In the genomic region with DNA sequence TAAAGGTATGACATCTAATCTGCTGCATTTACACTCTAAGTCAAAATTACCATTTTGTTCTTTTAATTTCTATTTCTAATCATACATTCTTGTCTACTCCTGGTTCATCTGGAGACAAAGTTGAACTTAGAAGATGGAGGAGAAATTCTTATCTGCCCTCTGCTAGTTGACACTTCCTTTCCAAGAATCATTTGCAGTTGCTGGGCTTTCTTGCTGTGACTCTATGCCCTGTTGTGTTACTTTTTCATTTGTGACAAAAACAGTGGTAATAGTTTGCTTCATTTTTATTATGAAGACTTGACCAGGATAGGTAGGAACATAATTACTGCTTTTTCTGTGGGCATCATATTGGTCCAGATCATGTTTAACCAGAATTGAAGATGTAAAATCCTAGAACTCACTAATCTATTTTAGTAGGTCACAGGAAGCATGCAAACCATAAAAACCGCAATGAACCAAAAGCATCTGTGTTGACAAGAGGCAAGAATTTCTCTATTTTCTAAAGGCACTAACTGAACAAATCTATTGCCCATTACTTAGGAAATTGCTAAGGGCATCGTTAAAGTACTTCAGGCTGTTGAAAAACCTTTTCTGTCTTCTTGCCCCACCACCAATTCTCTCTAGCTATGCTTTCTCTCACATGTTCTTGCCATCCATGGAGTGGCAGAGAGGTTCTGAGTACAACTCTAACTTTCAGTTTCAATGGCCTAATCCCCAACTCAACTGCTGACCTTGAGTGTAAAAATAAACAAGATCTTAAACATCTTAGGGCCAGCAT, we compare ENCODE assay signal across 10 cellular contexts. TPM values are rescaled to one million over a fixed set of nuclear protein-coding genes. Genes with fewer than 3 reads are reported as not detected.
A peak's percentile ranks its signal among the peaks of the same experiment; 100 is the strongest.
DNase-seq lines count a peak whose midpoint lies in the region; ATAC-seq and TF ChIP-seq lines count a peak whose summit lies in the region.
"Had no signal": no experiment of that assay in that cellular context is flagged by ENCODE, and none has a peak within 500 bp of the region (broad histone marks: within the 10 kb centered on the region; RNA-seq: fewer than 3 reads in every experiment).

No MANE protein-coding gene starts in this region.

- DNase-seq in NAMALWA (ENCODE audit: low spot score) (peak; percentile 2), memory B cell (ENCODE audit: low spot score in 2 of 2) (no peak), omental fat pad (ENCODE audit: low spot score) (no peak)
- DNase-seq in stimulated activated naive CD4-positive, alpha-beta T cell treated with Interleukin-2 at 50 U/mL for 16 hours (lab: John Stamatoyannopoulos, UW): no peak
- DNase-seq in activated effector memory CD4-positive, alpha-beta T cell treated with anti-CD3 and anti-CD28 coated beads, Interleukin-2, amount 50 U/mL, for 16 hours: no peak
- DNase-seq: PC-3, thyroid gland had no signal

- peaks cover 42% of the 10 kb centered on the region for H3K4me1 Mint-ChIP-seq in memory B cell

- H3K27me3 Mint-ChIP-seq in memory B cell: no peaks in the 10 kb centered on the region

- peaks cover 5% of the 10 kb centered on the region for H3K9me3 Mint-ChIP-seq in memory B cell

- TF ChIP-seq CTCF in omental fat pad (IDR thresholded peaks at IDR 0.05): no peak

- no peaks in the 10 kb centered on the region for H3K36me3 Mint-ChIP-seq in memory B cell

- peak overlapping the region; percentile 76 for H3K27ac Mint-ChIP-seq in memory B cell

- H3K4me3 Mint-ChIP-seq in memory B cell: peak overlapping the region; percentile 60

- peak; percentile 78 for ATAC-seq in GM18909 (IDR thresholded peaks at IDR 0.05; ENCODE audit: poor library complexity, unreplicated experiment)
- ATAC-seq in HG02623 (IDR thresholded peaks at IDR 0.05; ENCODE audit: unreplicated experiment): peak; percentile 66
- peak; percentile 65 for ATAC-seq in memory B cell (ENCODE audit: low read depth)
- ATAC-seq in GM18867 (IDR thresholded peaks at IDR 0.05; ENCODE audit: unreplicated experiment): no peak
- ATAC-seq in omental fat pad (ENCODE audit: low FRiP score): no peak
- ATAC-seq: PC-3 had no signal

RNA-seq across cellular contexts. Expression of a gene that starts 4.2 kb away (rescaled TPM):
- total RNA-seq in omental fat pad: 1 to 10 TPM; 1.3 to 5.4 (median 4.1) TPM
- total RNA-seq: PC-3 had no signal

RNA-seq across cellular contexts. Expression of a gene that starts 21.1 kb away (rescaled TPM):
- total RNA-seq in omental fat pad: 1 to 10 TPM in 2 of 4 donors, under 1 TPM in 2; 0.16 to 5.2 (median 0.78) TPM
- total RNA-seq: PC-3 had no signal

RNA-seq across cellular contexts. Expression of a gene that starts 57.4 kb away (rescaled TPM):
- 10 to 100 TPM in 3 of 4 donors, 1 to 10 TPM in 1; 6.8 to 17.8 (median 12.8) TPM for total RNA-seq in omental fat pad

Comparison
In these comparisons a context has a peak if more than half of its experiments do, and no peak if none do; other contexts are left out.
1. ATAC-seq: peak in GM18909 (single experiment), HG02623 (single experiment) and memory B cell (single experiment); none in GM18867 (single experiment) and omental fat pad (single experiment).